26 cellular contexts compared by ENCODE assay signal in genomic region chr1:211762206-211762605, GRCh38.
"Had no signal": no experiment of that assay in that cellular context is flagged by ENCODE, and none has a peak within 500 bp of the region (broad histone marks: within the 10 kb centered on the region; RNA-seq: fewer than 3 reads in every experiment).

No MANE protein-coding gene starts in this region.

- H3K4me1 ChIP-seq: colonic mucosa, gastrocnemius medialis had no signal

- H3K27me3 ChIP-seq: brain microvascular endothelial cell, colonic mucosa, foreskin keratinocyte, gastrocnemius medialis, heart left ventricle had no signal

- H3K27ac ChIP-seq: brain microvascular endothelial cell, colonic mucosa, foreskin keratinocyte, gastrocnemius medialis, heart left ventricle had no signal

- H3K36me3 ChIP-seq: brain microvascular endothelial cell, colonic mucosa had no signal

- H3K9me3 ChIP-seq: colonic mucosa, gastrocnemius medialis had no signal

- DNase-seq: activated CD4-positive, alpha-beta memory T cell treated with anti-CD3 and anti-CD28 coated beads, Interleukin-2, amount 10 ng/mL, durations not matched to agents 7 days and 5 days; activated CD4-positive, alpha-beta T cell treated with anti-CD3 and anti-CD28 coated beads for 1 hour; activated CD4-positive, alpha-beta T cell treated with anti-CD3 and anti-CD28 coated beads for 4 hours; activated CD4-positive, alpha-beta T cell treated with anti-CD3 and anti-CD28 coated beads, Interleukin-2, amount 10 ng/mL, durations not matched to agents 7 days and 5 days; activated CD4-positive, alpha-beta T cell treated with anti-CD3 and anti-CD28 coated beads, Interleukin-2, amount 50 U/mL, for 4 hours; activated CD8-positive, alpha-beta memory T cell treated with anti-CD3 and anti-CD28 coated beads, Interleukin-2, amount 50 U/mL, for 48 hours; activated gamma-delta T cell; activated naive CD4-positive, alpha-beta T cell treated with anti-CD3 and anti-CD28 coated beads, Interleukin-2, amount 50 U/mL, for 16 hours; activated naive CD4-positive, alpha-beta T cell treated with Interleukin-2 at 50 U/mL for 16 hours; activated T-cell treated with anti-CD3 and anti-CD28 coated beads for 4 hours; activated T-cell treated with anti-CD3 and anti-CD28 coated beads, Interleukin-2, amount 50 U/mL, for 24 hours; activated T-cell treated with anti-CD3 and anti-CD28 coated beads, Interleukin-2, amount 50 U/mL, for 72 hours; amniotic stem cell; anterior cingulate cortex; brain microvascular endothelial cell; central memory CD4-positive, alpha-beta T cell; cerebellar nuclear complex; colonic mucosa; effector memory CD4-positive, alpha-beta T cell; endodermal cell; gastrocnemius medialis; glutamatergic neuron; heart left ventricle; hypothalamus; T-helper 2 cell had no signal

- H3K4me3 ChIP-seq: colonic mucosa, gastrocnemius medialis, heart left ventricle had no signal
